In genomic region chr10:613661-614340, GRCh38 we compare ENCODE assay signal across 1 cellular context.
TF ChIP-seq lines count a peak whose summit lies in the region.

No MANE protein-coding gene starts in this region.

TF ChIP-seq in HCT116, 20 proteins besides CTCF, POLR2A, EP300 and RAD21 (continued from another document):
- no peak for TF ChIP-seq ZBTB33 (IDR thresholded peaks at IDR 0.05; ENCODE audit: extremely low read depth, insufficient replicate concordance, low read length)
- TF ChIP-seq TCF7L2 (IDR thresholded peaks at IDR 0.05; ENCODE audit: borderline replicate concordance, extremely low read depth, insufficient read depth, insufficient read length) = no peak
- no peak for TF ChIP-seq SRF (IDR thresholded peaks at IDR 0.05; ENCODE audit: low read depth)
- no peak for TF ChIP-seq EZH2phosphoT487 (IDR thresholded peaks at IDR 0.05; ENCODE audit: borderline replicate concordance)
- TF ChIP-seq ATF3 (IDR thresholded peaks at IDR 0.05) = no peak
